In genomic region chr7:29565634-29565981, GRCh38 we compare ENCODE assay signal across 8 cellular contexts. TPM values are rescaled to one million over a fixed set of nuclear protein-coding genes. Genes with fewer than 3 reads are reported as not detected.
A peak's percentile ranks its signal among the peaks of the same experiment; 100 is the strongest.
DNase-seq lines count a peak whose midpoint lies in the region; ATAC-seq and TF ChIP-seq lines count a peak whose summit lies in the region.

No MANE protein-coding gene starts in this region.

- no peak for DNase-seq in SK-N-SH
- DNase-seq in left lung = no peak
- DNase-seq in stimulated activated effector memory CD8-positive, alpha-beta T cell treated with anti-CD3 and anti-CD28 coated beads, Interleukin-12 subunit alpha, Interleukin-12 subunit beta, amount 100 ng/mL, for 72 hours (ENCODE audit: low spot score in 2 of 2) = no peak
- no peak for DNase-seq in NCI-H510A (lab: John Stamatoyannopoulos, UW)

- no peaks in the 10 kb centered on the region for H4K20me1 ChIP-seq in SK-N-SH (ENCODE audit: insufficient read depth)

- peak overlapping the region; percentile 84; the same call in 1 of the 2 replicates for H2AFZ ChIP-seq in SK-N-SH (ENCODE audit: low read depth)

- CTCF ChIA-PET in SK-N-SH (lab: Yijun Ruan, JAX) = interaction anchor here (0.6 to 2.0 kb wide), 6 partner anchors 13 to 848 kb away, joined by 3 to 4 read pairs (median 3); no protein-coding TSS in a partner anchor

- H3K27ac Mint-ChIP-seq in brain = peak overlapping the region in 1 of 5 experiments; percentile 8
- no peak overlapping the region for H3K27ac Mint-ChIP-seq in stimulated activated effector memory CD8-positive, alpha-beta T cell treated with anti-CD3 and anti-CD28 coated beads, Interleukin-12 subunit alpha, Interleukin-12 subunit beta, amount 100 ng/mL, for 72 hours

- ATAC-seq in SK-N-SH treated with all-trans-retinoic acid at 6 μM for 48 hours = no peak
- no peak for ATAC-seq in left lung
- peak; percentile 6 for ATAC-seq in stimulated activated effector memory CD8-positive, alpha-beta T cell treated with anti-CD3 and anti-CD28 coated beads, Interleukin-12 subunit alpha, Interleukin-12 subunit beta, amount 100 ng/mL, for 72 hours
- ATAC-seq in HG02973 (IDR thresholded peaks at IDR 0.05; ENCODE audit: unreplicated experiment) = no peak
- no peak for ATAC-seq in HG03097 (IDR thresholded peaks at IDR 0.05; ENCODE audit: low FRiP score, unreplicated experiment)

- H3K36me3 Mint-ChIP-seq in brain = no peaks in the 10 kb centered on the region
- no peaks in the 10 kb centered on the region for H3K36me3 Mint-ChIP-seq in stimulated activated effector memory CD8-positive, alpha-beta T cell treated with anti-CD3 and anti-CD28 coated beads, Interleukin-12 subunit alpha, Interleukin-12 subunit beta, amount 100 ng/mL, for 72 hours

- H3K4me1 ChIP-seq in SK-N-SH (ENCODE audit: control insufficient read depth in 1 of 2, insufficient read depth in 2 of 2, low read depth in 1 of 2, low read length in 1 of 2) = peaks cover 0 to 38% of the 10 kb centered on the region in 2 experiments; a peak in 1 of 4 replicates
- H3K4me1 ChIP-seq in left lung = peaks cover 15 to 43% of the 10 kb centered on the region in 2 donors

- H3F3A ChIP-seq in SK-N-SH (replicated peaks; ENCODE audit: insufficient read depth) = no peaks in the 10 kb centered on the region

- WGBS in SK-N-SH (ENCODE audit: low lambda C conversion rate) = 41% methylated on average over 7 of the region's 13 CpGs

- H3K27me3 Mint-ChIP-seq in brain = peaks cover 92% of the 10 kb centered on the region

- H3K27ac ChIP-seq in SK-N-SH (ENCODE audit: low read depth in 2 of 2, low read length in 1 of 2) = peak overlapping the region in 1 of 2 experiments; percentile 74; a peak in 1 of 4 replicates
- no peak overlapping the region for H3K27ac ChIP-seq in left lung

- POLR2A ChIA-PET in SK-N-SH (lab: Yijun Ruan, JAX) = no interaction called here

- TF ChIP-seq RAD21 in SK-N-SH (IDR thresholded peaks at IDR 0.05; ENCODE audit: low read length) = no peak

- H3K4me1 Mint-ChIP-seq in brain = peaks cover 40% of the 10 kb centered on the region
- H3K4me1 Mint-ChIP-seq in stimulated activated effector memory CD8-positive, alpha-beta T cell treated with anti-CD3 and anti-CD28 coated beads, Interleukin-12 subunit alpha, Interleukin-12 subunit beta, amount 100 ng/mL, for 72 hours = peaks cover 20% of the 10 kb centered on the region

- intact Hi-C loops in left lung (cut with DNase I) = no loop called here

- H3K9me3 ChIP-seq in SK-N-SH (no peaks in the 10 kb centered on the region), left lung (no peaks in the 10 kb centered on the region)

- H3K4me3 ChIP-seq in SK-N-SH (ENCODE audit: low read depth in 2 of 2, low read length in 1 of 2) (peak overlapping the region in 1 of 2 experiments; percentile 62; a peak in 2 of 4 replicates), left lung (peak overlapping the region; percentile 23 to 31)

- no peak for TF ChIP-seq CTCF in SK-N-SH (IDR thresholded peaks at IDR 0.05)
- no peak for TF ChIP-seq CTCF in brain (conservative IDR thresholded peaks at IDR 0.05)
- no peak for TF ChIP-seq CTCF in left lung (IDR thresholded peaks at IDR 0.05)

- H3K27me3 ChIP-seq in SK-N-SH (ENCODE audit: insufficient read depth) (peaks cover 37% of the 10 kb centered on the region), left lung (peaks cover 87 to 100% of the 10 kb centered on the region in 2 donors)

- H3K9ac ChIP-seq in SK-N-SH = no peak overlapping the region

- H3K9me3 Mint-ChIP-seq in brain = peaks cover 0 to 3% (median 0%) of the 10 kb centered on the region in 5 experiments
- H3K9me3 Mint-ChIP-seq in stimulated activated effector memory CD8-positive, alpha-beta T cell treated with anti-CD3 and anti-CD28 coated beads, Interleukin-12 subunit alpha, Interleukin-12 subunit beta, amount 100 ng/mL, for 72 hours = no peaks in the 10 kb centered on the region

- TF ChIP-seq EP300 in SK-N-SH (IDR thresholded peaks at IDR 0.05; ENCODE audit: borderline replicate concordance in 1 of 2, low read depth in 1 of 2, low read length in 1 of 2) = no peak

- H3K4me3 Mint-ChIP-seq in brain = peak overlapping the region; percentile 85 to 92 (median 88)
- H3K4me3 Mint-ChIP-seq in stimulated activated effector memory CD8-positive, alpha-beta T cell treated with anti-CD3 and anti-CD28 coated beads, Interleukin-12 subunit alpha, Interleukin-12 subunit beta, amount 100 ng/mL, for 72 hours = peak overlapping the region; percentile 65

- H3K79me2 ChIP-seq in SK-N-SH (ENCODE audit: insufficient read depth) = no peaks in the 10 kb centered on the region

- H3K9me2 ChIP-seq in SK-N-SH = no peaks in the 10 kb centered on the region

- peak overlapping the region; percentile 92 for H3K4me2 ChIP-seq in SK-N-SH

- no peaks in the 10 kb centered on the region for H3K36me3 ChIP-seq in SK-N-SH (replicated peaks in 1 of 2; ENCODE audit: control insufficient read depth in 1 of 2, insufficient read depth in 2 of 2, low read length in 1 of 2)
- H3K36me3 ChIP-seq in left lung = no peaks in the 10 kb centered on the region

TF ChIP-seq in SK-N-SH, 30 proteins besides CTCF, POLR2A, EP300 and RAD21:
- no peak for TF ChIP-seq POLR2AphosphoS5 (IDR thresholded peaks at IDR 0.05; ENCODE audit: low read depth, low read length)
- TF ChIP-seq TAF1 (IDR thresholded peaks at IDR 0.05; ENCODE audit: borderline replicate concordance, low read depth, low read length) = no peak
- no peak for TF ChIP-seq NRF1 (IDR thresholded peaks at IDR 0.05; ENCODE audit: low read depth, low read length)
- TF ChIP-seq EZH2phosphoT487 (IDR thresholded peaks at IDR 0.05; ENCODE audit: borderline replicate concordance, low read depth) = no peak
- no peak for TF ChIP-seq SMC3 (IDR thresholded peaks at IDR 0.05; ENCODE audit: low read depth, low read length)
- TF ChIP-seq, protein P1, sequence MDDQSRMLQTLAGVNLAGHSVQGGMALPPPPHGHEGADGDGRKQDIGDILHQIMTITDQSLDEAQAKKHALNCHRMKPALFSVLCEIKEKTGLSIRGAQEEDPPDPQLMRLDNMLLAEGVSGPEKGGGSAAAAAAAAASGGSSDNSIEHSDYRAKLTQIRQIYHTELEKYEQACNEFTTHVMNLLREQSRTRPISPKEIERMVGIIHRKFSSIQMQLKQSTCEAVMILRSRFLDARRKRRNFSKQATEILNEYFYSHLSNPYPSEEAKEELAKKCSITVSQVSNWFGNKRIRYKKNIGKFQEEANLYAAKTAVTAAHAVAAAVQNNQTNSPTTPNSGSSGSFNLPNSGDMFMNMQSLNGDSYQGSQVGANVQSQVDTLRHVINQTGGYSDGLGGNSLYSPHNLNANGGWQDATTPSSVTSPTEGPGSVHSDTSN (IDR thresholded peaks at IDR 0.05) = no peak
- no peak for TF ChIP-seq YY1 (IDR thresholded peaks at IDR 0.05; ENCODE audit: low read depth)
- no peak for TF ChIP-seq MAX (IDR thresholded peaks at IDR 0.05; ENCODE audit: low read depth)
- TF ChIP-seq NFIC (IDR thresholded peaks at IDR 0.05; ENCODE audit: borderline replicate concordance) = no peak
TF ChIP-seq in SK-N-SH: peak in this region for 0.

TF ChIP-seq in SK-N-SH treated with all-trans-retinoic acid at 6 μM for 48 hours, 23 proteins besides CTCF, POLR2A, EP300 and RAD21 (continues in another document):
- TF ChIP-seq RARB (CRISPR knock-in tag; IDR thresholded peaks at IDR 0.05) (no peak), OSR1 (CRISPR knock-in tag; IDR thresholded peaks at IDR 0.05) (no peak), TSHZ2 (CRISPR knock-in tag; IDR thresholded peaks at IDR 0.05) (no peak), CREB5 (CRISPR knock-in tag; IDR thresholded peaks at IDR 0.05; ENCODE audit: low read depth) (no peak), ZFP3 (CRISPR knock-in tag; IDR thresholded peaks at IDR 0.05) (no peak), CSDC2 (CRISPR knock-in tag; IDR thresholded peaks at IDR 0.05) (no peak), TCF4 (CRISPR knock-in tag; IDR thresholded peaks at IDR 0.05; ENCODE audit: borderline replicate concordance) (no peak)

RNA-seq across cellular contexts. Expression of gene PRR15, which starts 2.0 kb away (rescaled TPM):
- polyA plus RNA-seq in SK-N-SH (2012; rRNA removed) (0.36 and 0.49 TPM in 2 replicates), brain (ENCODE audit: insufficient read depth, low read depth, low replicate concordance) (0.19 TPM)
- 0.39 and 0.60 TPM in 2 replicates for polyA plus RNA-seq in SK-N-SH (2012; cell fraction: cytosol; rRNA removed)
- polyA plus RNA-seq in SK-N-SH (2012; cell fraction: nucleus; rRNA removed) = 0.41 and 0.58 TPM in 2 replicates
- 1 to 10 TPM in 1 of 2 donors, under 1 TPM in 1; 0.15 to 1.8 TPM for total RNA-seq in left lung
